1 cellular context compared by ENCODE assay signal in the genomic region with DNA sequence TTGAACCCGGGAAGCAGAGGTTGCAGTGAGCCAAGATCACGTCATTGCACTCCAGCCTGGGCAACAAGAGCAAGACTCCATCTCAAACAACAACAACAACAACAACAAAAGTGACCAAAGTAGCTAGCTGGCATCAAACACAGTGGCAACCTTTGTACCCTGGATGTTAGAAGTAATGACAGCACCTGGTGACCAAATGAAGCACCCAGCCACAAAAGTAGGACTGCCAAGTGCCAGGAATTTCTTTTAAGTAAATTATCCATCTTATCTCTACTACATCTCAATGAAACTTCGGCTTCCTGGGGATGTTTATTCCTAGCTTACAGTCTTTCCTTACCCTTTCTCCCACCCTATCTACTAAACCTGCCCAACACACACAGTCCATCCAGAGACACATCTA.
TF ChIP-seq lines count a peak whose summit lies in the region.

No MANE protein-coding gene starts in this region.

TF ChIP-seq in HepG2, 621 proteins besides CTCF, POLR2A, EP300 and RAD21:
- no peak for TF ChIP-seq JUND (CRISPR knock-in tag; IDR thresholded peaks at IDR 0.05)
- no peak for TF ChIP-seq ZBTB21 (CRISPR knock-in tag; IDR thresholded peaks at IDR 0.05)
